In the genomic region with DNA sequence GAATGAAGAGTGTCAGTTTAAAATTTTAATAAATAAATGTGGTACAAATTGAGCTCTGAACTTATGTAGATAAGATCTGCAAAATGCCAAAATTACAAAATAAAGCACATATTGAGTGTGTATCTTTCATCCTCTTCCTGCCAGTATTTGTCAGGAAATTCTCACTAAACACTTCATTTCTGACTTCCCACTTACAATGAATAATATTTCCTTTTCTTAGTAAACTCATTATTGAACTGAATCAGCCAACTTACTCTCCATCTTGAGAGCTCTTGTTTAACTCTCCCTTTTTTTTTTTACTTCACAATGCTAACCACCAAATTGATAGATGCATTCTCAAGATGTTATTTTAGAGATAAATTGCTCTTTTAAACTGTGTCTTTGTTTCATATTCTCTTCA, we compare ENCODE assay signal across 26 cellular contexts.
"Had no signal": no experiment of that assay in that cellular context is flagged by ENCODE, and none has a peak within 500 bp of the region (broad histone marks: within the 10 kb centered on the region; RNA-seq: fewer than 3 reads in every experiment).

No MANE protein-coding gene starts in this region.

- H3K27me3 ChIP-seq: colonic mucosa, dorsolateral prefrontal cortex, esophagus muscularis mucosa, esophagus squamous epithelium, foreskin keratinocyte, gastrocnemius medialis, gastroesophageal sphincter, heart left ventricle, heart right ventricle had no signal

- H3K4me3 ChIP-seq: colonic mucosa, coronary artery, dorsolateral prefrontal cortex, esophagus muscularis mucosa, esophagus squamous epithelium, gastrocnemius medialis, gastroesophageal sphincter, heart left ventricle, heart right ventricle had no signal

- DNase-seq: colonic mucosa; cortex of kidney; dorsolateral prefrontal cortex; effector CD4-positive, alpha-beta T cell; effector CD8-positive, alpha-beta T cell; effector memory CD4-positive, alpha-beta T cell; effector memory CD8-positive, alpha-beta T cell; endodermal cell; erythroblast; esophagus squamous epithelium; foreskin fibroblast; foreskin keratinocyte; foreskin melanocyte; gastrocnemius medialis; glutamatergic neuron; head of caudate nucleus; heart left ventricle; heart right ventricle had no signal

- H3K27ac ChIP-seq: colonic mucosa, coronary artery, dorsolateral prefrontal cortex, epithelial cell of prostate, esophagus muscularis mucosa, esophagus squamous epithelium, foreskin keratinocyte, gastrocnemius medialis, gastroesophageal sphincter, heart left ventricle, heart right ventricle had no signal

- H3K4me1 ChIP-seq: colonic mucosa, esophagus muscularis mucosa, esophagus squamous epithelium, foreskin keratinocyte, gastrocnemius medialis, gastroesophageal sphincter, heart right ventricle had no signal

- FAIRE-seq: colon, endometrium, frontal cortex had no signal

- H3K9me3 ChIP-seq: colonic mucosa, esophagus muscularis mucosa had no signal

- ATAC-seq: effector memory CD8-positive, alpha-beta T cell; esophagus mucosa; foreskin keratinocyte; gastrocnemius medialis; gastroesophageal sphincter; heart left ventricle; heart right ventricle had no signal

- H3K36me3 ChIP-seq: colonic mucosa, esophagus muscularis mucosa, esophagus squamous epithelium, gastrocnemius medialis, gastroesophageal sphincter, heart left ventricle, heart right ventricle had no signal
